In genomic region chr1:204240233-204240632, GRCh38 we compare ENCODE assay signal across 1 cellular context.
TF ChIP-seq lines count a peak whose summit lies in the region.

No MANE protein-coding gene starts in this region.

TF ChIP-seq in K562, 482 proteins besides CTCF, POLR2A, EP300 and RAD21 (continued from another document):
- TF ChIP-seq, protein P1, sequence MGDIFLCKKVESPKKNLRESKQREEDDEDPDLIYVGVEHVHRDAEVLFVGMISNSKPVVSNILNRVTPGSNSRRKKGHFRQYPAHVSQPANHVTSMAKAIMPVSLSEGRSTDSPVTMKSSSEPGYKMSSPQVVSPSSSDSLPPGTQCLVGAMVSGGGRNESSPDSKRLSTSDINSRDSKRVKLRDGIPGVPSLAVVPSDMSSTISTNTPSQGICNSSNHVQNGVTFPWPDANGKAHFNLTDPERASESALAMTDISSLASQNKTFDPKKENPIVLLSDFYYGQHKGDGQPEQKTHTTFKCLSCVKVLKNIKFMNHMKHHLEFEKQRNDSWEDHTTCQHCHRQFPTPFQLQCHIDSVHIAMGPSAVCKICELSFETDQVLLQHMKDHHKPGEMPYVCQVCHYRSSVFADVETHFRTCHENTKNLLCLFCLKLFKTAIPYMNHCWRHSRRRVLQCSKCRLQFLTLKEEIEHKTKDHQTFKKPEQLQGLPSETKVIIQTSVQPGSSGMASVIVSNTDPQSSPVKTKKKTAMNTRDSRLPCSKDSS (IDR thresholded peaks at IDR 0.05; ENCODE audit: low read depth, partially characterized antibody), result no peak
